In the genomic region with DNA sequence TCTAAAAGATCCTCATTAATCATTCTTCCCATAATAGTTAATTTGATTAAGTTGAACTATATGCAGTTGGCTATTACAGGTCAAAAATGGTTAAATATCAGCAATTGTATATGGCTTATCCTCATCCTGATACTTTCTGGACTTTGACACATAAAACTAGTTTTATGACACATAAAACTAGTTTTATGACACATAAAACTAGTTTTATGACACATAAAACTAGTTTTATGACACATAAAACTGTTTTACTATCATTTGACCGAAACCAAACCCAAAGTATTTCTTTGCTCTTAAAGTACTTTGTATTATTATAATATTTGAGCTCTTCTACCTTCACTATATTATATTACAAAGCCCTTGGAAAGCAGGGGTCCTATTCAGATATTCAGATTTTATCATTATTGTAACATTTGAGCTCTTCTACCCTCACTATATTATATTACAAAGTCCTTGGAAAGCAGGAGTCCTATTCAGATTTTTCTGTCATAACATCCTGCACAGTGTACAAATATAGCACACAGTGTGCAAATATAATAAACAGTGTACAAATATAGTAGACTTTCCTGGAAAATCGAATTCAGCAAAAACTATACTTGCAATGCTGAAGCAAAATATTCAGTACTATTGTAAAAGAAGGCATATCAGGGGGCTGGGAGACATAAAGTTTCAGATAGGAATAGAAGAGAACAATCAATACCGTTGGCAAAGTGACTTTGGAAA, we compare ENCODE assay signal across 17 cellular contexts. TPM values are rescaled to one million over a fixed set of nuclear protein-coding genes. Genes with fewer than 3 reads are reported as not detected.
DNase-seq lines count a peak whose midpoint lies in the region; ATAC-seq, FAIRE-seq and TF ChIP-seq lines count a peak whose summit lies in the region.
"Had no signal": no experiment of that assay in that cellular context is flagged by ENCODE, and none has a peak within 500 bp of the region (broad histone marks: within the 10 kb centered on the region; RNA-seq: fewer than 3 reads in every experiment).

No MANE protein-coding gene starts in this region.

- ATAC-seq in GM18873 (IDR thresholded peaks at IDR 0.05; ENCODE audit: low FRiP score, unreplicated experiment) = no peak
- no peak for ATAC-seq in GM19328 (IDR thresholded peaks at IDR 0.05; ENCODE audit: unreplicated experiment)

- DNase-seq in D721Med (ENCODE audit: insufficient read length, low spot score) (no peak), LoVo (ENCODE audit: low spot score) (peak; percentile 24), colonic mucosa (no peak), small intestine (peak; percentile 71), DMS 273 (lab: John Stamatoyannopoulos, UW; ENCODE audit: unreplicated experiment) (no peak)
- DNase-seq: BE2C, DMS153, EL, H7, IMR-90, Kasumi-1, NCI-H1417 treated with DMSO at 0.1 percent for 48 hours, NCI-H2029, NCI-H510A, SIG-M5 had no signal

- 20 to 59% (median 36%) methylated on average over 3 of the region's 3 CpGs for WGBS in small intestine, 3 donors

- TF ChIP-seq CTCF in D721Med (IDR thresholded peaks at IDR 0.05; ENCODE audit: insufficient read depth, missing control alignments) = no peak
- TF ChIP-seq CTCF in colonic mucosa (IDR thresholded peaks at IDR 0.05) = no peak

- H3K27ac ChIP-seq in colonic mucosa (peak overlapping the region; percentile 71), small intestine (ENCODE audit: low read depth in 1 of 2, low read length in 1 of 2) (peak overlapping the region in 1 of 2 donors; percentile 11)

- H3K9me3 ChIP-seq in colonic mucosa = no peaks in the 10 kb centered on the region
- no peaks in the 10 kb centered on the region for H3K9me3 ChIP-seq in small intestine (ENCODE audit: control insufficient read depth, low read depth)
- H3K9me3 ChIP-seq: BE2C had no signal

- FAIRE-seq in D721Med (lab: Jason Lieb, UNC) = peak; percentile 89
- FAIRE-seq in small intestine (lab: Jason Lieb, UNC) = peak; percentile 96

- no peaks in the 10 kb centered on the region for H3K4me1 ChIP-seq in colonic mucosa
- peaks cover 0 to 4% of the 10 kb centered on the region in 2 donors for H3K4me1 ChIP-seq in small intestine (ENCODE audit: control insufficient read depth in 2 of 2, insufficient read depth in 1 of 2, low read depth in 1 of 2, low read length in 1 of 2)
- H3K4me1 ChIP-seq: BE2C had no signal

- no peak overlapping the region for H3K4me3 ChIP-seq in colonic mucosa
- no peak overlapping the region for H3K4me3 ChIP-seq in small intestine (ENCODE audit: low read depth in 1 of 2, low read length in 2 of 2)

- intact Hi-C loops in colonic mucosa (cut with DNase I) = no loop called here

- H3K36me3 ChIP-seq in colonic mucosa (no peaks in the 10 kb centered on the region), small intestine (ENCODE audit: control insufficient read depth in 2 of 2, insufficient read depth in 2 of 2, low read length in 2 of 2) (peaks cover 0 to 4% of the 10 kb centered on the region in 2 donors)

- H3K9ac ChIP-seq in colonic mucosa (ENCODE audit: low read depth in 2 of 2, low read length in 2 of 2) = peak overlapping the region in 1 of 2 donors; percentile 26

- H3K27me3 ChIP-seq in colonic mucosa (no peaks in the 10 kb centered on the region), small intestine (ENCODE audit: control insufficient read depth in 2 of 2, insufficient read depth in 2 of 2, low read length in 2 of 2) (no peaks in the 10 kb centered on the region)
- H3K27me3 ChIP-seq: BE2C had no signal

RNA-seq across cellular contexts. Expression of gene NVL, which starts 53.0 kb away (rescaled TPM):
- total RNA-seq in colonic mucosa = 10 to 100 TPM; 39.4 to 51.5 TPM
- 10 to 100 TPM; 16.4 to 39.1 (median 22.2) TPM for polyA plus RNA-seq in small intestine

Comparison
In these comparisons a context has a peak if more than half of its experiments do, and no peak if none do; other contexts are left out.
1. DNase-seq: peak in LoVo (single experiment) and small intestine (single experiment); none in D721Med (single experiment), colonic mucosa (single experiment) and DMS 273 (single experiment).